11 cellular contexts compared by ENCODE assay signal in genomic region chr20:38426006-38426405, GRCh38. TPM values are rescaled to one million over a fixed set of nuclear protein-coding genes. Genes with fewer than 3 reads are reported as not detected.
DNase-seq lines count a peak whose midpoint lies in the region; ATAC-seq and TF ChIP-seq lines count a peak whose summit lies in the region.
"Had no signal": no experiment of that assay in that cellular context is flagged by ENCODE, and none has a peak within 500 bp of the region (broad histone marks: within the 10 kb centered on the region; RNA-seq: fewer than 3 reads in every experiment).

No MANE protein-coding gene starts in this region.

- peaks cover under 1 to 9% (median 2%) of the 10 kb centered on the region in 5 donors for H3K4me1 ChIP-seq in subcutaneous abdominal adipose tissue (ENCODE audit: control insufficient read depth in 5 of 5, insufficient read depth in 5 of 5, low read length in 5 of 5)
- H3K4me1 ChIP-seq in right atrium auricular region = no peaks in the 10 kb centered on the region
- H3K4me1 ChIP-seq: upper lobe of right lung had no signal

- no peaks in the 10 kb centered on the region for H3K27me3 ChIP-seq in subcutaneous abdominal adipose tissue (ENCODE audit: control insufficient read depth in 5 of 5, insufficient read depth in 4 of 5, low read length in 5 of 5)
- H3K27me3 ChIP-seq in right atrium auricular region = no peaks in the 10 kb centered on the region
- H3K27me3 ChIP-seq: ovary, upper lobe of right lung had no signal

- H3K36me3 ChIP-seq in subcutaneous abdominal adipose tissue (ENCODE audit: control insufficient read depth in 5 of 5, insufficient read depth in 5 of 5, low read length in 5 of 5) (peaks cover 15 to 98% (median 88%) of the 10 kb centered on the region in 5 donors), right atrium auricular region (peaks cover 100% of the 10 kb centered on the region)

- H3K27ac ChIP-seq in subcutaneous abdominal adipose tissue (ENCODE audit: low read depth, low read length) = peak overlapping the region; percentile 44
- no peak overlapping the region for H3K27ac ChIP-seq in right atrium auricular region
- H3K27ac ChIP-seq: ovary, upper lobe of right lung had no signal

- DNase-seq in activated T-cell treated with anti-CD3 and anti-CD28 coated beads for 48 hours (ENCODE audit: low read depth) (peak; percentile 38), activated T-cell treated with anti-CD3 and anti-CD28 coated beads for 4 hours (no peak), fibroblast of the aortic adventitia (ENCODE audit: low read depth) (peak; percentile 87), COR-L47 (lab: John Stamatoyannopoulos, UW) (no peak), GM13976 (ENCODE audit: low spot score) (no peak), right atrium auricular region (ENCODE audit: low spot score) (no peak)
- DNase-seq: NCI-H1105, ovary, upper lobe of right lung had no signal

- ATAC-seq in SK-N-SH treated with all-trans-retinoic acid at 6 μM for 48 hours = peak; percentile 83
- ATAC-seq: upper lobe of right lung had no signal

- no peak overlapping the region for H3K9ac ChIP-seq in subcutaneous abdominal adipose tissue (ENCODE audit: low read length in 5 of 5)

- in situ Hi-C loops in GM13976 (cut with MboI; ENCODE audit: low sequenced_read_pairs, unreplicated experiment) = no loop called here

- H3K9me3 ChIP-seq in subcutaneous abdominal adipose tissue (ENCODE audit: control insufficient read depth in 5 of 5, low read length in 5 of 5) (no peaks in the 10 kb centered on the region), right atrium auricular region (no peaks in the 10 kb centered on the region)
- H3K9me3 ChIP-seq: ovary, upper lobe of right lung had no signal

- H3K4me3 ChIP-seq in fibroblast of the aortic adventitia (ENCODE audit: low read depth, low read length) (no peak overlapping the region), subcutaneous abdominal adipose tissue (ENCODE audit: low read depth in 1 of 5, low read length in 5 of 5) (no peak overlapping the region), right atrium auricular region (no peak overlapping the region)
- H3K4me3 ChIP-seq: ovary, upper lobe of right lung had no signal

- TF ChIP-seq CTCF in fibroblast of the aortic adventitia (IDR thresholded peaks at IDR 0.05; ENCODE audit: insufficient read depth, low read length) = no peak
- TF ChIP-seq CTCF in GM13976 (IDR thresholded peaks at IDR 0.05; ENCODE audit: borderline replicate concordance, control extremely low read depth, extremely low read depth, insufficient read depth, missing control alignments) = no peak
- TF ChIP-seq CTCF in right atrium auricular region (IDR thresholded peaks at IDR 0.05) = no peak

TF ChIP-seq in SK-N-SH treated with all-trans-retinoic acid at 6 μM for 48 hours, 23 proteins besides CTCF, POLR2A, EP300 and RAD21:
- no peak for TF ChIP-seq GLIS3 (CRISPR knock-in tag; IDR thresholded peaks at IDR 0.05)
- no peak for TF ChIP-seq ZNF70 (CRISPR knock-in tag; IDR thresholded peaks at IDR 0.05)
- no peak for TF ChIP-seq ISL1 (CRISPR knock-in tag; IDR thresholded peaks at IDR 0.05)
- TF ChIP-seq ARNTL (CRISPR knock-in tag; IDR thresholded peaks at IDR 0.05; ENCODE audit: borderline replicate concordance, low read depth) = no peak
- no peak for TF ChIP-seq PPARA (CRISPR knock-in tag; IDR thresholded peaks at IDR 0.05; ENCODE audit: borderline replicate concordance)
- no peak for TF ChIP-seq ESRRG (CRISPR knock-in tag; IDR thresholded peaks at IDR 0.05)
- TF ChIP-seq OSR1 (CRISPR knock-in tag; IDR thresholded peaks at IDR 0.05) = no peak
- no peak for TF ChIP-seq SNAI2 (CRISPR knock-in tag; IDR thresholded peaks at IDR 0.05)
- TF ChIP-seq BACH2 (CRISPR knock-in tag; IDR thresholded peaks at IDR 0.05; ENCODE audit: borderline replicate concordance) = no peak
- TF ChIP-seq CSDC2 (CRISPR knock-in tag; IDR thresholded peaks at IDR 0.05) = no peak
- no peak for TF ChIP-seq PATZ1 (CRISPR knock-in tag; IDR thresholded peaks at IDR 0.05; ENCODE audit: borderline replicate concordance)
- TF ChIP-seq ZFP30 (CRISPR knock-in tag; IDR thresholded peaks at IDR 0.05) = no peak
- no peak for TF ChIP-seq ZC3H10 (CRISPR knock-in tag; IDR thresholded peaks at IDR 0.05)
- TF ChIP-seq RARB (CRISPR knock-in tag; IDR thresholded peaks at IDR 0.05) = no peak
- no peak for TF ChIP-seq CREB5 (CRISPR knock-in tag; IDR thresholded peaks at IDR 0.05; ENCODE audit: low read depth)
- TF ChIP-seq CSRNP3 (CRISPR knock-in tag; IDR thresholded peaks at IDR 0.05) = no peak

RNA-seq across cellular contexts. Expression of gene SNHG17, which starts 9.1 kb away (rescaled TPM):
- total RNA-seq in fibroblast of the aortic adventitia (ENCODE audit: low replicate concordance) (7.4 and 8.4 TPM in 2 replicates), right atrium auricular region (10 to 100 TPM in 1 of 2 donors, 1 to 10 TPM in 1; 5.3 to 10.6 TPM)

RNA-seq across cellular contexts. Expression of gene RALGAPB, which starts 46.6 kb away (rescaled TPM):
- total RNA-seq in fibroblast of the aortic adventitia (ENCODE audit: low replicate concordance) (48.7 and 49.0 TPM in 2 replicates), right atrium auricular region (10 to 100 TPM; 24.6 to 24.8 TPM)

Comparison
In these comparisons a context has a peak if more than half of its experiments do, and no peak if none do; other contexts are left out.
1. DNase-seq: peak in activated T-cell treated with anti-CD3 and anti-CD28 coated beads for 48 hours (single experiment) and fibroblast of the aortic adventitia (single experiment); none in activated T-cell treated with anti-CD3 and anti-CD28 coated beads for 4 hours (single experiment), COR-L47 (single experiment), GM13976 (single experiment) and right atrium auricular region (single experiment).